1 cellular context compared by ENCODE assay signal in genomic region chr21:37582613-37583012, GRCh38.
TF ChIP-seq lines count a peak whose summit lies in the region.

No MANE protein-coding gene starts in this region.

TF ChIP-seq in GM23338, 12 proteins besides CTCF, POLR2A, EP300 and RAD21 (continued from another document):
- no peak for TF ChIP-seq ZNF462 (CRISPR knock-in tag; IDR thresholded peaks at IDR 0.05)
- TF ChIP-seq EZH2 (IDR thresholded peaks at IDR 0.05; ENCODE audit: low read depth, unreplicated experiment), result no peak
- no peak for TF ChIP-seq REST (IDR thresholded peaks at IDR 0.05; ENCODE audit: unreplicated experiment)
- no peak for TF ChIP-seq ZNF331 (CRISPR knock-in tag; IDR thresholded peaks at IDR 0.05; ENCODE audit: low read depth)
